In the genomic region with DNA sequence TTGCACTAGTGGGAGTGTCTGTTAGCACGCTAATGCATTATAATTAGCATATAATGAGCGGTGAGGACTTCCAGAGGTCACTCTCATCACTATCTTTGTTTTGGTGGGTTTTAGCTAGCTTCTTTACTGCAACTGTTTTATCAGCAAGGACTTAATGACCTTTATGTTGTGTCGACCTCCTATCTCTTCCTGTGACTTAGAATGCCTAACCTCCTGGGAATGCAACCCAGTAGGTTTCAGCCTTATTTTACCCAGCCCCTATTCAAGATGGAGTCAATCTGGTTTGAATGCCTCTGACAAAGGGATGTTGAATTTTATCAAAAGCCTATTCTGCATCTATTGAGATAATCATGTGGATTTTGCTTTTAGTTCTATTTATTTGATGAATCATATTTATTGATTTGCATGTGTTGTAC, we compare ENCODE assay signal across 1 cellular context.
TF ChIP-seq lines count a peak whose summit lies in the region.

No MANE protein-coding gene starts in this region.

TF ChIP-seq in K562, 482 proteins besides CTCF, POLR2A, EP300 and RAD21 (continued from another document and continues in another):
- TF ChIP-seq, protein P1, sequence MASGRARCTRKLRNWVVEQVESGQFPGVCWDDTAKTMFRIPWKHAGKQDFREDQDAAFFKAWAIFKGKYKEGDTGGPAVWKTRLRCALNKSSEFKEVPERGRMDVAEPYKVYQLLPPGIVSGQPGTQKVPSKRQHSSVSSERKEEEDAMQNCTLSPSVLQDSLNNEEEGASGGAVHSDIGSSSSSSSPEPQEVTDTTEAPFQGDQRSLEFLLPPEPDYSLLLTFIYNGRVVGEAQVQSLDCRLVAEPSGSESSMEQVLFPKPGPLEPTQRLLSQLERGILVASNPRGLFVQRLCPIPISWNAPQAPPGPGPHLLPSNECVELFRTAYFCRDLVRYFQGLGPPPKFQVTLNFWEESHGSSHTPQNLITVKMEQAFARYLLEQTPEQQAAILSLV (tag; IDR thresholded peaks at IDR 0.05) = 0 out of 2 replicates have a peak, but pooled peaks have one; percentile 61
- TF ChIP-seq GTF2E2 (tag; IDR thresholded peaks at IDR 0.05) (no peak), SP1 (CRISPR knock-in tag; IDR thresholded peaks at IDR 0.05) (no peak), SIX5 (IDR thresholded peaks at IDR 0.05; ENCODE audit: borderline replicate concordance in 1 of 2, insufficient read depth in 1 of 2, low read depth in 1 of 2, low read length in 2 of 2) (no peak), ELF1 (tag; IDR thresholded peaks at IDR 0.05) (no peak), SRSF9 (IDR thresholded peaks at IDR 0.05; ENCODE audit: borderline replicate concordance, low read depth, low read length) (no peak), GTF2F1 (IDR thresholded peaks at IDR 0.05; ENCODE audit: low read depth, low read length) (no peak), CBFB (CRISPR knock-in tag; IDR thresholded peaks at IDR 0.05) (no peak), NR4A1 (CRISPR knock-in tag; IDR thresholded peaks at IDR 0.05) (no peak), NR4A1 (tag; IDR thresholded peaks at IDR 0.05) (peak; percentile 87), MYC (IDR thresholded peaks at IDR 0.05; ENCODE audit: low read depth, low read length) (no peak), MYC (CRISPR knock-in tag; IDR thresholded peaks at IDR 0.05; ENCODE audit: borderline replicate concordance, low read depth) (no peak), SMARCC2 (IDR thresholded peaks at IDR 0.05; ENCODE audit: low read depth) (no peak), KAT2B (IDR thresholded peaks at IDR 0.05; ENCODE audit: low read depth, low read length) (no peak), U2AF2 (optimal IDR thresholded peaks at IDR 0.05; ENCODE audit: low read depth, low read length) (no peak), ZNF384 (IDR thresholded peaks at IDR 0.05; ENCODE audit: low read depth, low read length) (no peak), HDAC1 (IDR thresholded peaks at IDR 0.05) (no peak), YY1 (IDR thresholded peaks at IDR 0.05; ENCODE audit: borderline replicate concordance in 1 of 3, control insufficient read depth in 1 of 3, extremely low read depth in 1 of 3, insufficient read depth in 3 of 3, insufficient read length in 1 of 3, insufficient replicate concordance in 2 of 3, low read depth in 1 of 3, low read length in 2 of 3) (no peak), MECOM (CRISPR knock-in tag; IDR thresholded peaks at IDR 0.05) (no peak), RFX5 (IDR thresholded peaks at IDR 0.05; ENCODE audit: low read depth, low read length) (no peak), ASH1L (IDR thresholded peaks at IDR 0.05; ENCODE audit: borderline replicate concordance, low read depth, partially characterized antibody) (no peak), ZNF436 (CRISPR knock-in tag; IDR thresholded peaks at IDR 0.05) (no peak), BMI1 (IDR thresholded peaks at IDR 0.05; ENCODE audit: low read length) (no peak), SMAD3 (CRISPR knock-in tag; conservative IDR thresholded peaks at IDR 0.05) (peak; percentile 60; the same call in 1 of the 2 replicates), L3MBTL2 (IDR thresholded peaks at IDR 0.05) (no peak), CBFA2T3 (IDR thresholded peaks at IDR 0.05) (no peak), HNRNPK (IDR thresholded peaks at IDR 0.05; ENCODE audit: low read depth, low read length, poor library complexity, severe bottlenecking) (no peak), MED1 (CRISPR knock-in tag; IDR thresholded peaks at IDR 0.05; ENCODE audit: borderline replicate concordance) (no peak), SMARCB1 (IDR thresholded peaks at IDR 0.05; ENCODE audit: insufficient read length, low read depth) (no peak)
- TF ChIP-seq, protein P2, sequence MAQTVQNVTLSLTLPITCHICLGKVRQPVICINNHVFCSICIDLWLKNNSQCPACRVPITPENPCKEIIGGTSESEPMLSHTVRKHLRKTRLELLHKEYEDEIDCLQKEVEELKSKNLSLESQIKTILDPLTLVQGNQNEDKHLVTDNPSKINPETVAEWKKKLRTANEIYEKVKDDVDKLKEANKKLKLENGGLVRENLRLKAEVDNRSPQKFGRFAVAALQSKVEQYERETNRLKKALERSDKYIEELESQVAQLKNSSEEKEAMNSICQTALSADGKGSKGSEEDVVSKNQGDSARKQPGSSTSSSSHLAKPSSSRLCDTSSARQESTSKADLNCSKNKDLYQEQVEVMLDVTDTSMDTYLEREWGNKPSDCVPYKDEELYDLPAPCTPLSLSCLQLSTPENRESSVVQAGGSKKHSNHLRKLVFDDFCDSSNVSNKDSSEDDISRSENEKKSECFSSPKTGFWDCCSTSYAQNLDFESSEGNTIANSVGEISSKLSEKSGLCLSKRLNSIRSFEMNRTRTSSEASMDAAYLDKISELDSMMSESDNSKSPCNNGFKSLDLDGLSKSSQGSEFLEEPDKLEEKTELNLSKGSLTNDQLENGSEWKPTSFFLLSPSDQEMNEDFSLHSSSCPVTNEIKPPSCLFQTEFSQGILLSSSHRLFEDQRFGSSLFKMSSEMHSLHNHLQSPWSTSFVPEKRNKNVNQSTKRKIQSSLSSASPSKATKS (CRISPR knock-in tag; IDR thresholded peaks at IDR 0.05) = no peak
- TF ChIP-seq, protein P3, sequence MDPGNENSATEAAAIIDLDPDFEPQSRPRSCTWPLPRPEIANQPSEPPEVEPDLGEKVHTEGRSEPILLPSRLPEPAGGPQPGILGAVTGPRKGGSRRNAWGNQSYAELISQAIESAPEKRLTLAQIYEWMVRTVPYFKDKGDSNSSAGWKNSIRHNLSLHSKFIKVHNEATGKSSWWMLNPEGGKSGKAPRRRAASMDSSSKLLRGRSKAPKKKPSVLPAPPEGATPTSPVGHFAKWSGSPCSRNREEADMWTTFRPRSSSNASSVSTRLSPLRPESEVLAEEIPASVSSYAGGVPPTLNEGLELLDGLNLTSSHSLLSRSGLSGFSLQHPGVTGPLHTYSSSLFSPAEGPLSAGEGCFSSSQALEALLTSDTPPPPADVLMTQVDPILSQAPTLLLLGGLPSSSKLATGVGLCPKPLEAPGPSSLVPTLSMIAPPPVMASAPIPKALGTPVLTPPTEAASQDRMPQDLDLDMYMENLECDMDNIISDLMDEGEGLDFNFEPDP (CRISPR knock-in tag; IDR thresholded peaks at IDR 0.05) = no peak
- TF ChIP-seq, protein P4, sequence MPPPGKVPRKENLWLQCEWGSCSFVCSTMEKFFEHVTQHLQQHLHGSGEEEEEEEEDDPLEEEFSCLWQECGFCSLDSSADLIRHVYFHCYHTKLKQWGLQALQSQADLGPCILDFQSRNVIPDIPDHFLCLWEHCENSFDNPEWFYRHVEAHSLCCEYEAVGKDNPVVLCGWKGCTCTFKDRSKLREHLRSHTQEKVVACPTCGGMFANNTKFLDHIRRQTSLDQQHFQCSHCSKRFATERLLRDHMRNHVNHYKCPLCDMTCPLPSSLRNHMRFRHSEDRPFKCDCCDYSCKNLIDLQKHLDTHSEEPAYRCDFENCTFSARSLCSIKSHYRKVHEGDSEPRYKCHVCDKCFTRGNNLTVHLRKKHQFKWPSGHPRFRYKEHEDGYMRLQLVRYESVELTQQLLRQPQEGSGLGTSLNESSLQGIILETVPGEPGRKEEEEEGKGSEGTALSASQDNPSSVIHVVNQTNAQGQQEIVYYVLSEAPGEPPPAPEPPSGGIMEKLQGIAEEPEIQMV (tag; conservative IDR thresholded peaks at IDR 0.05; ENCODE audit: low read depth) = 0 out of 2 replicates have a peak, but pooled peaks have one; percentile 54
- TF ChIP-seq, protein P5, sequence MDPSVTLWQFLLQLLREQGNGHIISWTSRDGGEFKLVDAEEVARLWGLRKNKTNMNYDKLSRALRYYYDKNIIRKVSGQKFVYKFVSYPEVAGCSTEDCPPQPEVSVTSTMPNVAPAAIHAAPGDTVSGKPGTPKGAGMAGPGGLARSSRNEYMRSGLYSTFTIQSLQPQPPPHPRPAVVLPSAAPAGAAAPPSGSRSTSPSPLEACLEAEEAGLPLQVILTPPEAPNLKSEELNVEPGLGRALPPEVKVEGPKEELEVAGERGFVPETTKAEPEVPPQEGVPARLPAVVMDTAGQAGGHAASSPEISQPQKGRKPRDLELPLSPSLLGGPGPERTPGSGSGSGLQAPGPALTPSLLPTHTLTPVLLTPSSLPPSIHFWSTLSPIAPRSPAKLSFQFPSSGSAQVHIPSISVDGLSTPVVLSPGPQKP (CRISPR knock-in tag; IDR thresholded peaks at IDR 0.05) = no peak
- TF ChIP-seq, protein P6, sequence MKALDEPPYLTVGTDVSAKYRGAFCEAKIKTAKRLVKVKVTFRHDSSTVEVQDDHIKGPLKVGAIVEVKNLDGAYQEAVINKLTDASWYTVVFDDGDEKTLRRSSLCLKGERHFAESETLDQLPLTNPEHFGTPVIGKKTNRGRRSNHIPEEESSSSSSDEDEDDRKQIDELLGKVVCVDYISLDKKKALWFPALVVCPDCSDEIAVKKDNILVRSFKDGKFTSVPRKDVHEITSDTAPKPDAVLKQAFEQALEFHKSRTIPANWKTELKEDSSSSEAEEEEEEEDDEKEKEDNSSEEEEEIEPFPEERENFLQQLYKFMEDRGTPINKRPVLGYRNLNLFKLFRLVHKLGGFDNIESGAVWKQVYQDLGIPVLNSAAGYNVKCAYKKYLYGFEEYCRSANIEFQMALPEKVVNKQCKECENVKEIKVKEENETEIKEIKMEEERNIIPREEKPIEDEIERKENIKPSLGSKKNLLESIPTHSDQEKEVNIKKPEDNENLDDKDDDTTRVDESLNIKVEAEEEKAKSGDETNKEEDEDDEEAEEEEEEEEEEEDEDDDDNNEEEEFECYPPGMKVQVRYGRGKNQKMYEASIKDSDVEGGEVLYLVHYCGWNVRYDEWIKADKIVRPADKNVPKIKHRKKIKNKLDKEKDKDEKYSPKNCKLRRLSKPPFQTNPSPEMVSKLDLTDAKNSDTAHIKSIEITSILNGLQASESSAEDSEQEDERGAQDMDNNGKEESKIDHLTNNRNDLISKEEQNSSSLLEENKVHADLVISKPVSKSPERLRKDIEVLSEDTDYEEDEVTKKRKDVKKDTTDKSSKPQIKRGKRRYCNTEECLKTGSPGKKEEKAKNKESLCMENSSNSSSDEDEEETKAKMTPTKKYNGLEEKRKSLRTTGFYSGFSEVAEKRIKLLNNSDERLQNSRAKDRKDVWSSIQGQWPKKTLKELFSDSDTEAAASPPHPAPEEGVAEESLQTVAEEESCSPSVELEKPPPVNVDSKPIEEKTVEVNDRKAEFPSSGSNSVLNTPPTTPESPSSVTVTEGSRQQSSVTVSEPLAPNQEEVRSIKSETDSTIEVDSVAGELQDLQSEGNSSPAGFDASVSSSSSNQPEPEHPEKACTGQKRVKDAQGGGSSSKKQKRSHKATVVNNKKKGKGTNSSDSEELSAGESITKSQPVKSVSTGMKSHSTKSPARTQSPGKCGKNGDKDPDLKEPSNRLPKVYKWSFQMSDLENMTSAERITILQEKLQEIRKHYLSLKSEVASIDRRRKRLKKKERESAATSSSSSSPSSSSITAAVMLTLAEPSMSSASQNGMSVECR (CRISPR knock-in tag; IDR thresholded peaks at IDR 0.05) = no peak
- TF ChIP-seq, protein P7, sequence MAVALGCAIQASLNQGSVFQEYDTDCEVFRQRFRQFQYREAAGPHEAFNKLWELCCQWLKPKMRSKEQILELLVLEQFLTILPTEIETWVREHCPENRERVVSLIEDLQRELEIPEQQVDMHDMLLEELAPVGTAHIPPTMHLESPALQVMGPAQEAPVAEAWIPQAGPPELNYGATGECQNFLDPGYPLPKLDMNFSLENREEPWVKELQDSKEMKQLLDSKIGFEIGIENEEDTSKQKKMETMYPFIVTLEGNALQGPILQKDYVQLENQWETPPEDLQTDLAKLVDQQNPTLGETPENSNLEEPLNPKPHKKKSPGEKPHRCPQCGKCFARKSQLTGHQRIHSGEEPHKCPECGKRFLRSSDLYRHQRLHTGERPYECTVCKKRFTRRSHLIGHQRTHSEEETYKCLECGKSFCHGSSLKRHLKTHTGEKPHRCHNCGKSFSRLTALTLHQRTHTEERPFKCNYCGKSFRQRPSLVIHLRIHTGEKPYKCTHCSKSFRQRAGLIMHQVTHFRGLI (CRISPR knock-in tag; IDR thresholded peaks at IDR 0.05) = 0 out of 2 replicates have a peak, but pooled peaks have one; percentile 35
- TF ChIP-seq, protein P8, sequence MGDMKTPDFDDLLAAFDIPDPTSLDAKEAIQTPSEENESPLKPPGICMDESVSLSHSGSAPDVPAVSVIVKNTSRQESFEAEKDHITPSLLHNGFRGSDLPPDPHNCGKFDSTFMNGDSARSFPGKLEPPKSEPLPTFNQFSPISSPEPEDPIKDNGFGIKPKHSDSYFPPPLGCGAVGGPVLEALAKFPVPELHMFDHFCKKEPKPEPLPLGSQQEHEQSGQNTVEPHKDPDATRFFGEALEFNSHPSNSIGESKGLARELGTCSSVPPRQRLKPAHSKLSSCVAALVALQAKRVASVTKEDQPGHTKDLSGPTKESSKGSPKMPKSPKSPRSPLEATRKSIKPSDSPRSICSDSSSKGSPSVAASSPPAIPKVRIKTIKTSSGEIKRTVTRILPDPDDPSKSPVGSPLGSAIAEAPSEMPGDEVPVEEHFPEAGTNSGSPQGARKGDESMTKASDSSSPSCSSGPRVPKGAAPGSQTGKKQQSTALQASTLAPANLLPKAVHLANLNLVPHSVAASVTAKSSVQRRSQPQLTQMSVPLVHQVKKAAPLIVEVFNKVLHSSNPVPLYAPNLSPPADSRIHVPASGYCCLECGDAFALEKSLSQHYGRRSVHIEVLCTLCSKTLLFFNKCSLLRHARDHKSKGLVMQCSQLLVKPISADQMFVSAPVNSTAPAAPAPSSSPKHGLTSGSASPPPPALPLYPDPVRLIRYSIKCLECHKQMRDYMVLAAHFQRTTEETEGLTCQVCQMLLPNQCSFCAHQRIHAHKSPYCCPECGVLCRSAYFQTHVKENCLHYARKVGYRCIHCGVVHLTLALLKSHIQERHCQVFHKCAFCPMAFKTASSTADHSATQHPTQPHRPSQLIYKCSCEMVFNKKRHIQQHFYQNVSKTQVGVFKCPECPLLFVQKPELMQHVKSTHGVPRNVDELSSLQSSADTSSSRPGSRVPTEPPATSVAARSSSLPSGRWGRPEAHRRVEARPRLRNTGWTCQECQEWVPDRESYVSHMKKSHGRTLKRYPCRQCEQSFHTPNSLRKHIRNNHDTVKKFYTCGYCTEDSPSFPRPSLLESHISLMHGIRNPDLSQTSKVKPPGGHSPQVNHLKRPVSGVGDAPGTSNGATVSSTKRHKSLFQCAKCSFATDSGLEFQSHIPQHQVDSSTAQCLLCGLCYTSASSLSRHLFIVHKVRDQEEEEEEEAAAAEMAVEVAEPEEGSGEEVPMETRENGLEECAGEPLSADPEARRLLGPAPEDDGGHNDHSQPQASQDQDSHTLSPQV (IDR thresholded peaks at IDR 0.05) = peak; percentile 58
- TF ChIP-seq, protein P9, sequence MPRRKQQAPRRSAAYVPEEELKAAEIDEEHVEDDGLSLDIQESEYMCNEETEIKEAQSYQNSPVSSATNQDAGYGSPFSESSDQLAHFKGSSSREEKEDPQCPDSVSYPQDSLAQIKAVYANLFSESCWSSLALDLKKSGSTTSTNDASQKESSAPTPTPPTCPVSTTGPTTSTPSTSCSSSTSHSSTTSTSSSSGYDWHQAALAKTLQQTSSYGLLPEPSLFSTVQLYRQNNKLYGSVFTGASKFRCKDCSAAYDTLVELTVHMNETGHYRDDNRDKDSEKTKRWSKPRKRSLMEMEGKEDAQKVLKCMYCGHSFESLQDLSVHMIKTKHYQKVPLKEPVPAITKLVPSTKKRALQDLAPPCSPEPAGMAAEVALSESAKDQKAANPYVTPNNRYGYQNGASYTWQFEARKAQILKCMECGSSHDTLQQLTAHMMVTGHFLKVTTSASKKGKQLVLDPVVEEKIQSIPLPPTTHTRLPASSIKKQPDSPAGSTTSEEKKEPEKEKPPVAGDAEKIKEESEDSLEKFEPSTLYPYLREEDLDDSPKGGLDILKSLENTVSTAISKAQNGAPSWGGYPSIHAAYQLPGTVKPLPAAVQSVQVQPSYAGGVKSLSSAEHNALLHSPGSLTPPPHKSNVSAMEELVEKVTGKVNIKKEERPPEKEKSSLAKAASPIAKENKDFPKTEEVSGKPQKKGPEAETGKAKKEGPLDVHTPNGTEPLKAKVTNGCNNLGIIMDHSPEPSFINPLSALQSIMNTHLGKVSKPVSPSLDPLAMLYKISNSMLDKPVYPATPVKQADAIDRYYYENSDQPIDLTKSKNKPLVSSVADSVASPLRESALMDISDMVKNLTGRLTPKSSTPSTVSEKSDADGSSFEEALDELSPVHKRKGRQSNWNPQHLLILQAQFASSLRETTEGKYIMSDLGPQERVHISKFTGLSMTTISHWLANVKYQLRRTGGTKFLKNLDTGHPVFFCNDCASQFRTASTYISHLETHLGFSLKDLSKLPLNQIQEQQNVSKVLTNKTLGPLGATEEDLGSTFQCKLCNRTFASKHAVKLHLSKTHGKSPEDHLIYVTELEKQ (CRISPR knock-in tag; IDR thresholded peaks at IDR 0.05) = 0 out of 2 replicates have a peak, but pooled peaks have one; percentile 46
